12 cellular contexts compared by ENCODE assay signal in the genomic region with DNA sequence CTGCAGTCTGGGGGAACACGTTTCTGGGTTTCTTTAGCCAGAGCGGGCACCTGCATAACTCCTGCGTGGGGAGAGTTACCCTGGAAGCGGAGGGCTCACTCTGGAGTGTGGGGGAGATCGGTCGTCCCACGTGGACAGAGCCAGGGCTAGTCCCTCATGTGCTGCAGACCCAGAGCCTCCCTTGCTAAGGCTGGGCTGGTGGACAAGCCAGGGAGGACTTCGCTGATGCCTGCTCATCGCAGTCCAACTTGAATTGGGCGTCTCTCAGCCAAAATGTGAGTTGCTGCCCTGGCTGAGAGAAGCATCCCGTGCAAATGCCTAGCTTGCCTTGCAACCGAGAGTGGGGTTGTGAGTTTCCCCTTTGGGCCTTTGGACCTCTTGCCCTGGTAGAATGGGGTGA. TPM values are rescaled to one million over a fixed set of nuclear protein-coding genes. Genes with fewer than 3 reads are reported as not detected.
DNase-seq lines count a peak whose midpoint lies in the region; ATAC-seq, FAIRE-seq and TF ChIP-seq lines count a peak whose summit lies in the region.
"Had no signal": no experiment of that assay in that cellular context is flagged by ENCODE, and none has a peak within 500 bp of the region (broad histone marks: within the 10 kb centered on the region; RNA-seq: fewer than 3 reads in every experiment).

No MANE protein-coding gene starts in this region.

- H3K9me3 ChIP-seq in A549, result no peaks in the 10 kb centered on the region
- no peaks in the 10 kb centered on the region for H3K9me3 ChIP-seq in ovary

- H3K27ac ChIP-seq in A549 (no peak overlapping the region), ovary (no peak overlapping the region)

- H3K27me3 ChIP-seq in ovary, result no peaks in the 10 kb centered on the region

- intact Hi-C loops in ovary (cut with DNase I), result no loop called here

- H3K4me3 ChIP-seq in A549 (no peak overlapping the region; the same call in 2 of the 3 replicates), fibroblast of mammary gland (ENCODE audit: control insufficient read depth, low read depth, low read length) (peak overlapping the region; percentile 72), ovary (peak overlapping the region; percentile 65)

- TF ChIP-seq EP300 in A549 (IDR thresholded peaks at IDR 0.05) (no peak), ovary (IDR thresholded peaks at IDR 0.05) (no peak)

- no peaks in the 10 kb centered on the region for H3K36me3 ChIP-seq in ovary

- H3K4me1 ChIP-seq in A549, result peaks cover 11% of the 10 kb centered on the region; the same call in 2 of the 3 replicates
- peaks cover 9% of the 10 kb centered on the region for H3K4me1 ChIP-seq in ovary (ENCODE audit: insufficient read depth)

- DNase-seq in A549 (ENCODE audit: low read depth in 1 of 2, low spot score in 1 of 2) (no peak), HTR-8/SVneo (ENCODE audit: insufficient read length, low spot score) (no peak), fibroblast of mammary gland (ENCODE audit: low read depth) (peak; percentile 38), ovary (peak in 1 of 5 donors; percentile 41), NCI-H524 (lab: John Stamatoyannopoulos, UW) (no peak)
- DNase-seq: COR-L47; NCI-H774; stimulated activated naive CD4-positive, alpha-beta T cell had no signal

- CTCF ChIA-PET in A549 (lab: Yijun Ruan, JAX), result interaction anchor here (0.6 to 3.2 kb wide), 8 partner anchors 10 to 737 kb away, joined by 3 to 14 read pairs (median 4); no protein-coding TSS in a partner anchor

- 75% methylated on average over 8 of the region's 12 CpGs for WGBS in A549 (ENCODE audit: missing lambda C conversion rate)
- 36 to 49% (median 40%) methylated on average over 11 to 12 of the region's 12 CpGs for WGBS in ovary, 3 donors

- no peak for TF ChIP-seq CTCF in A549 (IDR thresholded peaks at IDR 0.05)
- no peak for TF ChIP-seq CTCF in fibroblast of mammary gland (conservative IDR thresholded peaks at IDR 0.05; ENCODE audit: control insufficient read depth, insufficient read depth, low read depth, low read length)
- no peak for TF ChIP-seq CTCF in ovary (IDR thresholded peaks at IDR 0.05)

- H3K4me2 ChIP-seq in A549, result peak overlapping the region; percentile 96

- TF ChIP-seq RAD21 in A549 (conservative IDR thresholded peaks at IDR 0.05 in 1 of 2, IDR thresholded peaks at IDR 0.05 in 1 of 2), result no peak

- FAIRE-seq in A549 (lab: Jason Lieb, UNC) (no peak), HTR-8/SVneo (lab: Jason Lieb, UNC) (peak; percentile 75)
- FAIRE-seq: colon had no signal

- POLR2A ChIA-PET in A549 (lab: Yijun Ruan, JAX), result interaction anchor here (1.3 to 1.5 kb wide), 3 partner anchors 15 to 131 kb away, joined by 4 to 6 read pairs (median 5); no protein-coding TSS in a partner anchor

- TF ChIP-seq POLR2A in A549 (IDR thresholded peaks at IDR 0.05; ENCODE audit: low read length) (no peak), ovary (IDR thresholded peaks at IDR 0.05) (no peak)

- no peak for ATAC-seq in A549
- ATAC-seq in GM19328 (IDR thresholded peaks at IDR 0.05; ENCODE audit: unreplicated experiment), result no peak
- ATAC-seq in HG03571 (IDR thresholded peaks at IDR 0.05; ENCODE audit: unreplicated experiment), result no peak
- no peak for ATAC-seq in HG02885 (IDR thresholded peaks at IDR 0.05; ENCODE audit: poor library complexity, unreplicated experiment)

TF ChIP-seq in A549, 52 proteins besides CTCF, POLR2A, EP300 and RAD21:
- TF ChIP-seq MAZ (IDR thresholded peaks at IDR 0.05; ENCODE audit: borderline replicate concordance, low read depth, low read length) (no peak), ZSCAN20 (CRISPR knock-in tag; IDR thresholded peaks at IDR 0.05) (no peak), SMC3 (IDR thresholded peaks at IDR 0.05) (no peak), HOXA7 (CRISPR knock-in tag; IDR thresholded peaks at IDR 0.05) (no peak), REST (IDR thresholded peaks at IDR 0.05) (no peak), POLR2AphosphoS2 (conservative IDR thresholded peaks at IDR 0.05; ENCODE audit: low read length) (no peak), PHF8 (IDR thresholded peaks at IDR 0.05; ENCODE audit: borderline replicate concordance, low read depth) (no peak), BCL3 (IDR thresholded peaks at IDR 0.05) (no peak), ZFP36 (IDR thresholded peaks at IDR 0.05; ENCODE audit: borderline replicate concordance, partially characterized antibody) (no peak), KDM1A (IDR thresholded peaks at IDR 0.05; ENCODE audit: low read depth) (no peak), MYC (IDR thresholded peaks at IDR 0.05; ENCODE audit: borderline replicate concordance, low read length) (no peak), ELK1 (IDR thresholded peaks at IDR 0.05; ENCODE audit: low read depth, low read length) (no peak), GATA3 (IDR thresholded peaks at IDR 0.05; ENCODE audit: borderline replicate concordance) (no peak), RNF2 (IDR thresholded peaks at IDR 0.05; ENCODE audit: borderline replicate concordance, low read depth) (no peak), ESRRA (IDR thresholded peaks at IDR 0.05; ENCODE audit: borderline replicate concordance, low read length) (no peak)
- TF ChIP-seq, protein P1, sequence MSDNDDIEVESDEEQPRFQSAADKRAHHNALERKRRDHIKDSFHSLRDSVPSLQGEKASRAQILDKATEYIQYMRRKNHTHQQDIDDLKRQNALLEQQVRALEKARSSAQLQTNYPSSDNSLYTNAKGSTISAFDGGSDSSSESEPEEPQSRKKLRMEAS (IDR thresholded peaks at IDR 0.05), result no peak

RNA-seq across cellular contexts. Expression of gene CRISPLD2, which starts 1.0 kb away (rescaled TPM):
- 0.85 and 0.89 TPM in 2 replicates for polyA plus RNA-seq in A549 (2011; rRNA removed)
- 0.65 and 1.1 TPM in 2 replicates for polyA plus RNA-seq in A549 (2012; cell fraction: cytosol; rRNA removed)
- polyA plus RNA-seq in A549 (2012; cell fraction: nucleus; rRNA removed), result 2.7 and 3.5 TPM in 2 replicates
- polyA plus RNA-seq in A549 (2017; fragmentation: RNase III; extraction: RNeasy Plus Mini Kit Qiagen cat#74134 plus additional on column Dnase treatment), result 1.6 to 2.9 TPM (median 2.4 TPM) in 3 replicates
- 1.6 and 1.9 TPM in 2 replicates for polyA minus RNA-seq in A549 (2011; rRNA and poly(A)+ RNA removed)
- 100 to 1,000 TPM in 6 of 7 donors, 10 to 100 TPM in 1; 90.6 to 333 (median 142) TPM for total RNA-seq in ovary
- 10 to 100 TPM; 53.2 to 63.6 TPM for polyA plus RNA-seq in ovary

Comparison
In these comparisons a context has a peak if more than half of its experiments do, and no peak if none do; other contexts are left out.
1. RNA of gene CRISPLD2, which starts 1.0 kb away (polyA plus RNA-seq): 53.2 to 63.6 TPM in ovary; 0.65 to 3.5 TPM in A549; every median in the first group is over 10 times any median in the second.